ENCODE assay signal across 9 cellular contexts in genomic region chr10:88882646-88883442, GRCh38. TPM values are rescaled to one million over a fixed set of nuclear protein-coding genes. Genes with fewer than 3 reads are reported as not detected.
A peak's percentile ranks its signal among the peaks of the same experiment; 100 is the strongest.
DNase-seq lines count a peak whose midpoint lies in the region; FAIRE-seq and TF ChIP-seq lines count a peak whose summit lies in the region.
"Not testable (repeated sequence)": the region's sequence is repeated elsewhere in the genome, so short reads cannot be mapped to it uniquely, and the experiment has no call there.
"Had no signal": no experiment of that assay in that cellular context is flagged by ENCODE, and none has a peak within 500 bp of the region (broad histone marks: within the 10 kb centered on the region; RNA-seq: fewer than 3 reads in every experiment).

No MANE protein-coding gene starts in this region.

- H3K27me3 ChIP-seq in OCI-LY1 (ENCODE audit: insufficient read depth, low read length); brain microvascular endothelial cell (replicated peaks); mucosa of stomach (ENCODE audit: control insufficient read depth, insufficient read depth, low read length); small intestine (ENCODE audit: control insufficient read depth in 2 of 2, insufficient read depth in 2 of 2, low read length in 2 of 2): not testable (repeated sequence)

- H3K9ac ChIP-seq in OCI-LY1 (ENCODE audit: low read length) (peak overlapping the region; percentile 78; the same call in 1 of the 2 replicates), mucosa of stomach (ENCODE audit: low read length) (peak overlapping the region; percentile 24)

- H3K27me3 Mint-ChIP-seq in activated CD4-positive, alpha-beta T cell treated with anti-CD3 and anti-CD28 coated beads, Interleukin-2, amount 10 ng/mL, durations not matched to agents 7 days and 5 days: not testable (repeated sequence)

- not testable (repeated sequence) for H3K9me3 Mint-ChIP-seq in activated CD4-positive, alpha-beta T cell treated with anti-CD3 and anti-CD28 coated beads, Interleukin-2, amount 10 ng/mL, durations not matched to agents 7 days and 5 days

- not testable (repeated sequence) for TF ChIP-seq CTCF in AG10803 (conservative IDR thresholded peaks at IDR 0.05; ENCODE audit: low read length); OCI-LY1 (IDR thresholded peaks at IDR 0.05; ENCODE audit: low read length); brain microvascular endothelial cell (IDR thresholded peaks at IDR 0.05; ENCODE audit: low read depth, low read length, missing control alignments); fibroblast of pulmonary artery (IDR thresholded peaks at IDR 0.05; ENCODE audit: low read length, missing control alignments)

- POLR2A ChIA-PET in activated CD4-positive, alpha-beta T cell treated with anti-CD3 and anti-CD28 coated beads, Interleukin-2, amount 10 ng/mL, durations not matched to agents 7 days and 5 days (lab: Charles Lee): not testable (repeated sequence)

- peak overlapping the region; percentile 73 for H3K27ac Mint-ChIP-seq in activated CD4-positive, alpha-beta T cell treated with anti-CD3 and anti-CD28 coated beads, Interleukin-2, amount 10 ng/mL, durations not matched to agents 7 days and 5 days

- peak; percentile 78 for DNase-seq in AG10803 (ENCODE audit: low read depth)
- DNase-seq in GM18507 (ENCODE audit: extremely low spot score, insufficient read length, low read depth); activated CD4-positive, alpha-beta T cell treated with anti-CD3 and anti-CD28 coated beads, Interleukin-2, amount 10 ng/mL, durations not matched to agents 7 days and 5 days; brain microvascular endothelial cell: not testable (repeated sequence)
- DNase-seq in fibroblast of pulmonary artery (ENCODE audit: low read depth): peak; percentile 69
- peak; percentile 33 for DNase-seq in small intestine

- not testable (repeated sequence) for H3K9me2 ChIP-seq in OCI-LY1 (ENCODE audit: low read depth, low read length)

- 41 to 51% (median 47%) methylated on average over 8 of the region's 8 CpGs for WGBS in small intestine, 3 donors

- CTCF ChIA-PET in activated CD4-positive, alpha-beta T cell treated with anti-CD3 and anti-CD28 coated beads, Interleukin-2, amount 10 ng/mL, durations not matched to agents 7 days and 5 days (lab: Charles Lee): interaction anchor here (1.3 kb wide), 1 partner anchor 14 kb away, joined by 3 read pairs; no protein-coding TSS in a partner anchor

- in situ Hi-C loops in brain microvascular endothelial cell (cut with HindIII; ENCODE audit: low pct_ligation_motif_present, low sequenced_read_pairs): not testable (repeated sequence)

- peaks cover 76% of the 10 kb centered on the region for H3K4me1 Mint-ChIP-seq in activated CD4-positive, alpha-beta T cell treated with anti-CD3 and anti-CD28 coated beads, Interleukin-2, amount 10 ng/mL, durations not matched to agents 7 days and 5 days

- H3K4me1 ChIP-seq in OCI-LY1 (ENCODE audit: insufficient read depth, low read length, severe bottlenecking) (peaks cover 74% of the 10 kb centered on the region), mucosa of stomach (ENCODE audit: control insufficient read depth, insufficient read depth, low read length) (peaks cover 16% of the 10 kb centered on the region), small intestine (ENCODE audit: control insufficient read depth in 2 of 2, insufficient read depth in 1 of 2, low read depth in 1 of 2, low read length in 1 of 2) (peaks cover 5 to 18% of the 10 kb centered on the region in 2 donors)

- H3K4me3 ChIP-seq in AG10803 (ENCODE audit: low read length); mucosa of stomach (ENCODE audit: low read length); small intestine (ENCODE audit: low read depth in 1 of 2, low read length in 2 of 2): not testable (repeated sequence)
- H3K4me3 ChIP-seq in OCI-LY1 (ENCODE audit: low read depth, low read length, poor library complexity, severe bottlenecking) (peak overlapping the region; percentile 71), brain microvascular endothelial cell (ENCODE audit: low read depth, low read length) (peak overlapping the region; percentile 1), fibroblast of pulmonary artery (replicated peaks; ENCODE audit: low read depth, low read length) (peak overlapping the region; percentile 11)

- H3K4me3 Mint-ChIP-seq in activated CD4-positive, alpha-beta T cell treated with anti-CD3 and anti-CD28 coated beads, Interleukin-2, amount 10 ng/mL, durations not matched to agents 7 days and 5 days: peak overlapping the region; percentile 92

- not testable (repeated sequence) for H2AFZ ChIP-seq in OCI-LY1 (ENCODE audit: low read length)

- H4K20me1 ChIP-seq in OCI-LY1 (ENCODE audit: insufficient read depth, low read length): not testable (repeated sequence)

- peak overlapping the region; percentile 74 for H3K4me2 ChIP-seq in OCI-LY1 (ENCODE audit: low read length)

- H3F3A ChIP-seq in OCI-LY1 (ENCODE audit: insufficient read depth, low read length): not testable (repeated sequence)

- H3K79me2 ChIP-seq in OCI-LY1 (ENCODE audit: insufficient read depth, low read length): peaks cover 34% of the 10 kb centered on the region

- H3K27ac ChIP-seq in OCI-LY1 (ENCODE audit: low read depth, low read length, poor library complexity, severe bottlenecking): peak overlapping the region; percentile 86
- peak overlapping the region; percentile 62 for H3K27ac ChIP-seq in brain microvascular endothelial cell
- peak overlapping the region in 1 of 2 donors; percentile 54 for H3K27ac ChIP-seq in small intestine (ENCODE audit: low read depth in 1 of 2, low read length in 1 of 2)

- peaks cover 45% of the 10 kb centered on the region for H3K36me3 Mint-ChIP-seq in activated CD4-positive, alpha-beta T cell treated with anti-CD3 and anti-CD28 coated beads, Interleukin-2, amount 10 ng/mL, durations not matched to agents 7 days and 5 days (ENCODE audit: low read depth)

- FAIRE-seq in GM18507 (lab: Jason Lieb, UNC) (peak; percentile 81), small intestine (lab: Jason Lieb, UNC) (peak; percentile 19)

- not testable (repeated sequence) for H3K9me3 ChIP-seq in OCI-LY1 (ENCODE audit: low read length); mucosa of stomach (ENCODE audit: control insufficient read depth, low read length); small intestine (ENCODE audit: control insufficient read depth, low read depth)

- H3K36me3 ChIP-seq in OCI-LY1 (ENCODE audit: insufficient read depth, low read length); brain microvascular endothelial cell (replicated peaks); mucosa of stomach (ENCODE audit: control insufficient read depth, insufficient read depth, low read length); small intestine (ENCODE audit: control insufficient read depth in 2 of 2, insufficient read depth in 2 of 2, low read length in 2 of 2): not testable (repeated sequence)

RNA-seq across cellular contexts. Expression of gene STAMBPL1, which starts 2.8 kb away (rescaled TPM):
- 10 to 100 TPM; 39.7 to 45.4 TPM for total RNA-seq in activated CD4-positive, alpha-beta T cell treated with anti-CD3 and anti-CD28 coated beads, Interleukin-2, amount 10 ng/mL, durations not matched to agents 7 days and 5 days
- 10 to 100 TPM in 1 of 3 donors, 1 to 10 TPM in 2; 2.9 to 10.1 (median 8.6) TPM for polyA plus RNA-seq in small intestine

RNA-seq across cellular contexts. Expression of gene ANKRD22, which starts 31.2 kb away (rescaled TPM):
- under 1 TPM; 0.17 to 0.48 TPM for total RNA-seq in activated CD4-positive, alpha-beta T cell treated with anti-CD3 and anti-CD28 coated beads, Interleukin-2, amount 10 ng/mL, durations not matched to agents 7 days and 5 days
- 1 to 10 TPM in 2 of 3 donors, under 1 TPM in 1; 0.81 to 8.5 (median 2.5) TPM for polyA plus RNA-seq in small intestine
- total RNA-seq: dermis microvascular lymphatic vessel endothelial cell had no signal
